In genomic region chr6:162118706-162119105, GRCh38 we compare ENCODE assay signal across 22 cellular contexts.
"Had no signal": no experiment of that assay in that cellular context is flagged by ENCODE, and none has a peak within 500 bp of the region (broad histone marks: within the 10 kb centered on the region; RNA-seq: fewer than 3 reads in every experiment).

No MANE protein-coding gene starts in this region.

- H3K27me3 Mint-ChIP-seq: stimulated activated naive CD8-positive, alpha-beta T cell treated with anti-CD3 and anti-CD28 coated beads, Interleukin-15, amount 100 ng/mL, for 72 hours had no signal

- H3K9me3 ChIP-seq: gastroesophageal sphincter, heart left ventricle, left lung, neutrophil, right lobe of liver, suprapubic skin, thyroid gland had no signal

- H3K36me3 ChIP-seq: gastroesophageal sphincter, heart left ventricle, left lung, neutrophil, right lobe of liver, suprapubic skin, thyroid gland had no signal

- DNase-seq: cerebellar nuclear complex; cortex of kidney; natural killer cell; right lobe of liver; stimulated activated CD4-positive, alpha-beta T cell treated with anti-CD3 and anti-CD28 coated beads, Interleukin-12 subunit alpha, Interleukin-12 subunit beta, amount 100 ng/mL, for 4 hours; stimulated activated CD4-positive, alpha-beta T cell treated with anti-CD3 and anti-CD28 coated beads, Interleukin-1b, Interleukin-23, amount 100 ng/mL, for 48 hours; stimulated activated CD4-positive, alpha-beta T cell treated with anti-CD3 and anti-CD28 coated beads, Interleukin-4, amount 100 ng/mL, for 1 hour; stimulated activated CD8-positive, alpha-beta memory T cell treated with anti-CD3 and anti-CD28 coated beads, Interleukin-4, amount 100 ng/mL, for 48 hours; stimulated activated naive CD4-positive, alpha-beta T cell; stimulated activated naive CD8-positive, alpha-beta T cell treated with anti-CD3 and anti-CD28 coated beads, Interleukin-15, amount 100 ng/mL, for 72 hours; thyroid gland had no signal

- H3K4me1 Mint-ChIP-seq: natural killer cell had no signal

- H3K27ac ChIP-seq: foreskin keratinocyte, gastroesophageal sphincter, hepatocyte, left lung, neutrophil, parathyroid adenoma, right lobe of liver, suprapubic skin, thyroid gland had no signal

- H2AFZ ChIP-seq: hepatocyte had no signal

- H3K4me2 ChIP-seq: hepatocyte, smooth muscle cell had no signal

- ATAC-seq: natural killer cell; stimulated activated naive CD8-positive, alpha-beta T cell treated with anti-CD3 and anti-CD28 coated beads, Interleukin-15, amount 100 ng/mL, for 72 hours had no signal

- H3K9me3 Mint-ChIP-seq: neural crest cell had no signal

- H3K36me3 Mint-ChIP-seq: natural killer cell had no signal

- H3K4me1 ChIP-seq: foreskin keratinocyte, gastroesophageal sphincter, parathyroid adenoma, right lobe of liver, thyroid gland had no signal

- H3K27me3 ChIP-seq: foreskin keratinocyte, gastroesophageal sphincter, heart left ventricle, hepatocyte, left lung, neutrophil, right lobe of liver, suprapubic skin, thyroid gland had no signal

- H3K27ac Mint-ChIP-seq: natural killer cell, progenitor cell of endocrine pancreas had no signal

- H3K4me3 ChIP-seq: gastroesophageal sphincter, heart left ventricle, hepatocyte, left lung, right lobe of liver, smooth muscle cell, suprapubic skin, thyroid gland had no signal

- H3K4me3 Mint-ChIP-seq: natural killer cell; neural crest cell; stimulated activated naive CD8-positive, alpha-beta T cell treated with anti-CD3 and anti-CD28 coated beads, Interleukin-15, amount 100 ng/mL, for 72 hours had no signal

- H3K9ac ChIP-seq: parathyroid adenoma had no signal

- H3K79me2 ChIP-seq: hepatocyte, parathyroid adenoma had no signal
